ENCODE assay signal across 1 cellular context in the genomic region with DNA sequence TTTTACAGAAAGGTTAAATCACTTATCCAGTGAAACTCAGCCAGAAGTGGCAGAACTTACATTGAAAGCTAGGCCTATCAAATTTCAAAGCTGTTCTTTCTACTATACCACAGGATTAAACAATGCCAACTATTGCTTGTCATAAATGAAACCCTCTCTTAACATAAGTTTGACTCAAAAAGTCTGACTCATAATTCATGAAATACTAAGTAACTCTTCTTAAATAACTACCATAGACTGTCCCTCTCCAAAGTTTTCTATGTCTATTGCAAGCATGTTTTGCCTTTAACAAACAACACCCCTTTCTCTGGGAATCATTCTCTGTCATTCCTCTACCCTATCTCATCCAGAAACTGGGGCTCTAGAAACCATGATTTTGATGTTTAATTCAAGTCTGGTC.
TF ChIP-seq lines count a peak whose summit lies in the region.

No MANE protein-coding gene starts in this region.

TF ChIP-seq in SK-N-SH treated with all-trans-retinoic acid at 6 μM for 48 hours, 23 proteins besides CTCF, POLR2A, EP300 and RAD21 (continued from another document):
- TF ChIP-seq CSRNP3 (CRISPR knock-in tag; IDR thresholded peaks at IDR 0.05), result no peak
